ENCODE assay signal across 1 cellular context in genomic region chr3:136195258-136196063, GRCh38.
A peak's percentile ranks its signal among the peaks of the same experiment; 100 is the strongest.
TF ChIP-seq lines count a peak whose summit lies in the region.

No MANE protein-coding gene starts in this region.

TF ChIP-seq in GM12878, 131 proteins besides CTCF, POLR2A, EP300 and RAD21 (continued from another document and continues in another):
- TF ChIP-seq ZNF592 (IDR thresholded peaks at IDR 0.05) = peak; percentile 77; the same call in 1 of the 2 replicates
- no peak for TF ChIP-seq RFX5 (IDR thresholded peaks at IDR 0.05; ENCODE audit: low read depth, low read length)
- TF ChIP-seq SRF (IDR thresholded peaks at IDR 0.05; ENCODE audit: low read depth in 2 of 2, low read length in 2 of 2) = no peak
- no peak for TF ChIP-seq CHD4 (IDR thresholded peaks at IDR 0.05)
- peak; percentile 21 for TF ChIP-seq KLF5 (IDR thresholded peaks at IDR 0.05; ENCODE audit: partially characterized antibody)
- no peak for TF ChIP-seq TCF3 (IDR thresholded peaks at IDR 0.05; ENCODE audit: borderline replicate concordance, insufficient read depth, low read depth, low read length)
- TF ChIP-seq, protein P1, sequence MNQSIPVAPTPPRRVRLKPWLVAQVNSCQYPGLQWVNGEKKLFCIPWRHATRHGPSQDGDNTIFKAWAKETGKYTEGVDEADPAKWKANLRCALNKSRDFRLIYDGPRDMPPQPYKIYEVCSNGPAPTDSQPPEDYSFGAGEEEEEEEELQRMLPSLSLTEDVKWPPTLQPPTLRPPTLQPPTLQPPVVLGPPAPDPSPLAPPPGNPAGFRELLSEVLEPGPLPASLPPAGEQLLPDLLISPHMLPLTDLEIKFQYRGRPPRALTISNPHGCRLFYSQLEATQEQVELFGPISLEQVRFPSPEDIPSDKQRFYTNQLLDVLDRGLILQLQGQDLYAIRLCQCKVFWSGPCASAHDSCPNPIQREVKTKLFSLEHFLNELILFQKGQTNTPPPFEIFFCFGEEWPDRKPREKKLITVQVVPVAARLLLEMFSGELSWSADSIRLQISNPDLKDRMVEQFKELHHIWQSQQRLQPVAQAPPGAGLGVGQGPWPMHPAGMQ (IDR thresholded peaks at IDR 0.05; ENCODE audit: borderline replicate concordance) = no peak
- TF ChIP-seq, protein P2, sequence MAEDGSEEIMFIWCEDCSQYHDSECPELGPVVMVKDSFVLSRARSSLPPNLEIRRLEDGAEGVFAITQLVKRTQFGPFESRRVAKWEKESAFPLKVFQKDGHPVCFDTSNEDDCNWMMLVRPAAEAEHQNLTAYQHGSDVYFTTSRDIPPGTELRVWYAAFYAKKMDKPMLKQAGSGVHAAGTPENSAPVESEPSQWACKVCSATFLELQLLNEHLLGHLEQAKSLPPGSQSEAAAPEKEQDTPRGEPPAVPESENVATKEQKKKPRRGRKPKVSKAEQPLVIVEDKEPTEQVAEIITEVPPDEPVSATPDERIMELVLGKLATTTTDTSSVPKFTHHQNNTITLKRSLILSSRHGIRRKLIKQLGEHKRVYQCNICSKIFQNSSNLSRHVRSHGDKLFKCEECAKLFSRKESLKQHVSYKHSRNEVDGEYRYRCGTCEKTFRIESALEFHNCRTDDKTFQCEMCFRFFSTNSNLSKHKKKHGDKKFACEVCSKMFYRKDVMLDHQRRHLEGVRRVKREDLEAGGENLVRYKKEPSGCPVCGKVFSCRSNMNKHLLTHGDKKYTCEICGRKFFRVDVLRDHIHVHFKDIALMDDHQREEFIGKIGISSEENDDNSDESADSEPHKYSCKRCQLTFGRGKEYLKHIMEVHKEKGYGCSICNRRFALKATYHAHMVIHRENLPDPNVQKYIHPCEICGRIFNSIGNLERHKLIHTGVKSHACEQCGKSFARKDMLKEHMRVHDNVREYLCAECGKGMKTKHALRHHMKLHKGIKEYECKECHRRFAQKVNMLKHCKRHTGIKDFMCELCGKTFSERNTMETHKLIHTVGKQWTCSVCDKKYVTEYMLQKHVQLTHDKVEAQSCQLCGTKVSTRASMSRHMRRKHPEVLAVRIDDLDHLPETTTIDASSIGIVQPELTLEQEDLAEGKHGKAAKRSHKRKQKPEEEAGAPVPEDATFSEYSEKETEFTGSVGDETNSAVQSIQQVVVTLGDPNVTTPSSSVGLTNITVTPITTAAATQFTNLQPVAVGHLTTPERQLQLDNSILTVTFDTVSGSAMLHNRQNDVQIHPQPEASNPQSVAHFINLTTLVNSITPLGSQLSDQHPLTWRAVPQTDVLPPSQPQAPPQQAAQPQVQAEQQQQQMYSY (CRISPR knock-in tag; IDR thresholded peaks at IDR 0.05) = no peak
- no peak for TF ChIP-seq KAT2A (conservative IDR thresholded peaks at IDR 0.05; ENCODE audit: control insufficient read depth, low read depth, low read length)
- TF ChIP-seq MYB (IDR thresholded peaks at IDR 0.05; ENCODE audit: borderline replicate concordance, low read depth, low read length) = no peak
- TF ChIP-seq, protein P3, sequence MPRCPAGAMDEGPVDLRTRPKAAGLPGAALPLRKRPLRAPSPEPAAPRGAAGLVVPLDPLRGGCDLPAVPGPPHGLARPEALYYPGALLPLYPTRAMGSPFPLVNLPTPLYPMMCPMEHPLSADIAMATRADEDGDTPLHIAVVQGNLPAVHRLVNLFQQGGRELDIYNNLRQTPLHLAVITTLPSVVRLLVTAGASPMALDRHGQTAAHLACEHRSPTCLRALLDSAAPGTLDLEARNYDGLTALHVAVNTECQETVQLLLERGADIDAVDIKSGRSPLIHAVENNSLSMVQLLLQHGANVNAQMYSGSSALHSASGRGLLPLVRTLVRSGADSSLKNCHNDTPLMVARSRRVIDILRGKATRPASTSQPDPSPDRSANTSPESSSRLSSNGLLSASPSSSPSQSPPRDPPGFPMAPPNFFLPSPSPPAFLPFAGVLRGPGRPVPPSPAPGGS (IDR thresholded peaks at IDR 0.05; ENCODE audit: borderline replicate concordance, insufficient read depth, low read depth, low read length, poor library complexity, severe bottlenecking) = no peak
- TF ChIP-seq NFYA (IDR thresholded peaks at IDR 0.05; ENCODE audit: borderline replicate concordance, low read depth, low read length) = no peak
- TF ChIP-seq, protein P4, sequence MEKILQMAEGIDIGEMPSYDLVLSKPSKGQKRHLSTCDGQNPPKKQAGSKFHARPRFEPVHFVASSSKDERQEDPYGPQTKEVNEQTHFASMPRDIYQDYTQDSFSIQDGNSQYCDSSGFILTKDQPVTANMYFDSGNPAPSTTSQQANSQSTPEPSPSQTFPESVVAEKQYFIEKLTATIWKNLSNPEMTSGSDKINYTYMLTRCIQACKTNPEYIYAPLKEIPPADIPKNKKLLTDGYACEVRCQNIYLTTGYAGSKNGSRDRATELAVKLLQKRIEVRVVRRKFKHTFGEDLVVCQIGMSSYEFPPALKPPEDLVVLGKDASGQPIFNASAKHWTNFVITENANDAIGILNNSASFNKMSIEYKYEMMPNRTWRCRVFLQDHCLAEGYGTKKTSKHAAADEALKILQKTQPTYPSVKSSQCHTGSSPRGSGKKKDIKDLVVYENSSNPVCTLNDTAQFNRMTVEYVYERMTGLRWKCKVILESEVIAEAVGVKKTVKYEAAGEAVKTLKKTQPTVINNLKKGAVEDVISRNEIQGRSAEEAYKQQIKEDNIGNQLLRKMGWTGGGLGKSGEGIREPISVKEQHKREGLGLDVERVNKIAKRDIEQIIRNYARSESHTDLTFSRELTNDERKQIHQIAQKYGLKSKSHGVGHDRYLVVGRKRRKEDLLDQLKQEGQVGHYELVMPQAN (conservative IDR thresholded peaks at IDR 0.05) = peak; percentile 80; the same call in 1 of the 2 replicates
- no peak for TF ChIP-seq HCFC1 (IDR thresholded peaks at IDR 0.05; ENCODE audit: low read length)
- peak; percentile 91 for TF ChIP-seq YY1 (IDR thresholded peaks at IDR 0.05; ENCODE audit: low read depth, low read length)
- TF ChIP-seq ZNF24 (IDR thresholded peaks at IDR 0.05) = 0 out of 2 replicates have a peak, but pooled peaks have one; percentile 49
- TF ChIP-seq ASH2L (IDR thresholded peaks at IDR 0.05; ENCODE audit: borderline replicate concordance, low read depth) = no peak
- TF ChIP-seq LARP7 (IDR thresholded peaks at IDR 0.05) = peak; percentile 87
- TF ChIP-seq CEBPZ (IDR thresholded peaks at IDR 0.05; ENCODE audit: low read depth, low read length) = no peak
- TF ChIP-seq SREBF2 (IDR thresholded peaks at IDR 0.05; ENCODE audit: low read length) = no peak
- no peak for TF ChIP-seq FOXM1 (IDR thresholded peaks at IDR 0.05; ENCODE audit: low read depth, low read length)
- no peak for TF ChIP-seq NBN (IDR thresholded peaks at IDR 0.05)
- no peak for TF ChIP-seq TCF7 (IDR thresholded peaks at IDR 0.05; ENCODE audit: borderline replicate concordance)
- 0 out of 2 replicates have a peak, but pooled peaks have one; percentile 8 for TF ChIP-seq PAX5 (IDR thresholded peaks at IDR 0.05; ENCODE audit: borderline replicate concordance, low read depth, low read length)
- no peak for TF ChIP-seq PAX8 (IDR thresholded peaks at IDR 0.05)
- TF ChIP-seq SP1 (IDR thresholded peaks at IDR 0.05; ENCODE audit: low read depth, low read length) = no peak
- no peak for TF ChIP-seq E2F8 (IDR thresholded peaks at IDR 0.05; ENCODE audit: low read depth, partially characterized antibody)
- TF ChIP-seq JUNB (IDR thresholded peaks at IDR 0.05) = no peak
- TF ChIP-seq EED (IDR thresholded peaks at IDR 0.05; ENCODE audit: low read depth) = no peak
- TF ChIP-seq, protein P5, sequence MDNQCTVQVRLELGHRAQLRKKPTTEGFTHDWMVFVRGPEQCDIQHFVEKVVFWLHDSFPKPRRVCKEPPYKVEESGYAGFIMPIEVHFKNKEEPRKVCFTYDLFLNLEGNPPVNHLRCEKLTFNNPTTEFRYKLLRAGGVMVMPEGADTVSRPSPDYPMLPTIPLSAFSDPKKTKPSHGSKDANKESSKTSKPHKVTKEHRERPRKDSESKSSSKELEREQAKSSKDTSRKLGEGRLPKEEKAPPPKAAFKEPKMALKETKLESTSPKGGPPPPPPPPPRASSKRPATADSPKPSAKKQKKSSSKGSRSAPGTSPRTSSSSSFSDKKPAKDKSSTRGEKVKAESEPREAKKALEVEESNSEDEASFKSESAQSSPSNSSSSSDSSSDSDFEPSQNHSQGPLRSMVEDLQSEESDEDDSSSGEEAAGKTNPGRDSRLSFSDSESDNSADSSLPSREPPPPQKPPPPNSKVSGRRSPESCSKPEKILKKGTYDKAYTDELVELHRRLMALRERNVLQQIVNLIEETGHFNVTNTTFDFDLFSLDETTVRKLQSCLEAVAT (IDR thresholded peaks at IDR 0.05) = no peak
- TF ChIP-seq GATAD2B (conservative IDR thresholded peaks at IDR 0.05; ENCODE audit: low read depth) = peak; percentile 95
- TF ChIP-seq CBX5 (IDR thresholded peaks at IDR 0.05; ENCODE audit: low read depth) = no peak
- no peak for TF ChIP-seq STAT3 (IDR thresholded peaks at IDR 0.05; ENCODE audit: low read depth, low read length)
- no peak for TF ChIP-seq CEBPB (IDR thresholded peaks at IDR 0.05; ENCODE audit: borderline replicate concordance in 1 of 2, low read depth in 2 of 2, low read length in 2 of 2)
- no peak for TF ChIP-seq RELB (IDR thresholded peaks at IDR 0.05; ENCODE audit: low read depth)
- no peak for TF ChIP-seq ZNF622 (IDR thresholded peaks at IDR 0.05)
- TF ChIP-seq MEF2A (IDR thresholded peaks at IDR 0.05; ENCODE audit: insufficient read depth, low read depth, low read length) = no peak
